9 cellular contexts compared by ENCODE assay signal in the genomic region with DNA sequence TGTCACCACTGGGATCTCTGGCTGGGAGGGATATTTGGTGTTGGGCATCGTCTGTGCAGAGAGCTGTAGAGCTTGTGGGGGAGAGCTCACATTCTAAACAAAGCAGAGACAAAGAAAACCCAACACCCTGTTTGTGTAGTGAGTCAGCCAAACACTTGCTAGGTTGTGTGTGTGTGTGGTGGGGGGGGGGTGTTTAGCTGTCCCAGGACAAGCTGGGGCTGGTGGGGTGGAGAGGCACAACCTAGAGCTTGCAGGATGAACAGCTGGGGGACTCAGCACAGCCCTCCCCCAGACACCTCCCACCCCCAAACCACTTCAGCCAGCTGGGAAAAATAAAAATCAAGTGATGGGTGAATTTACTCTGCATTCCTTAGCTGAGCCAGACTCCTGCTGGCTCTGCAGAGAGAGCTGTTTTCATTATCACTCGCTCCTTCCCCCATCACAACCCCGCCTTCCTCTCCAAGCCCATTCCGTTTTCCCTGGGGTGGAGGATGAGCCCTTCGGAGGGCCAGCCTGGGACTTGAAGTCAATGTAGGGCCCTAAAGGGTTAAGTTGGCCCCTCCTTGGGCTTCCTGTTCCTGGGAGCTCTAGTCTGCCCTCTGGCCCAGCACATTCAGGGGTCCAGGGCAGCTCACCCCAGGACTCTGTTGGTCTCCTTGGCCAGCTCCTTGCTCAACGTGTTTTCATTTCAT. TPM values are rescaled to one million over a fixed set of nuclear protein-coding genes. Genes with fewer than 3 reads are reported as not detected.
DNase-seq lines count a peak whose midpoint lies in the region; TF ChIP-seq lines count a peak whose summit lies in the region.
"Had no signal": no experiment of that assay in that cellular context is flagged by ENCODE, and none has a peak within 500 bp of the region (broad histone marks: within the 10 kb centered on the region; RNA-seq: fewer than 3 reads in every experiment).

No MANE protein-coding gene starts in this region.

- H3K36me3 ChIP-seq in SJCRH30 (no peaks in the 10 kb centered on the region), BE2C (no peaks in the 10 kb centered on the region)
- H3K36me3 ChIP-seq: thoracic aorta had no signal

- TF ChIP-seq CTCF in BE2C (IDR thresholded peaks at IDR 0.05; ENCODE audit: low read depth, low read length) = no peak

- no peaks in the 10 kb centered on the region for H3K9me3 ChIP-seq in SJCRH30 (replicated peaks)
- H3K9me3 ChIP-seq in BE2C = no peaks in the 10 kb centered on the region
- H3K9me3 ChIP-seq: thoracic aorta had no signal

- H3K4me3 ChIP-seq in SJCRH30 = no peak overlapping the region; the same call in 1 of the 2 replicates
- no peak overlapping the region for H3K4me3 ChIP-seq in BE2C (ENCODE audit: low read depth, low read length)
- H3K4me3 ChIP-seq: thoracic aorta had no signal

- peaks cover 23% of the 10 kb centered on the region for H3K4me1 ChIP-seq in SJCRH30
- no peaks in the 10 kb centered on the region for H3K4me1 ChIP-seq in BE2C

- DNase-seq in GM04504 (ENCODE audit: low read depth) (peak; percentile 40), SJCRH30 (peak; percentile 96 to 99), glomerular visceral epithelial cell (ENCODE audit: extremely low spot score) (peak; percentile 87), renal cortical epithelial cell (ENCODE audit: low read depth) (peak; percentile 83), BE2C (no peak), superior temporal gyrus (ENCODE audit: extremely low spot score) (no peak), NCI-H1105 (lab: John Stamatoyannopoulos, UW) (no peak), HUDEP-2 (lab: John Stamatoyannopoulos, UW; ENCODE audit: unreplicated experiment in 76 of 76) (no peak)

- H3K27me3 ChIP-seq in SJCRH30 = no peaks in the 10 kb centered on the region
- H3K27me3 ChIP-seq in BE2C = peaks cover 18% of the 10 kb centered on the region

- peak overlapping the region; percentile 61 for H3K27ac ChIP-seq in SJCRH30
- H3K27ac ChIP-seq: thoracic aorta had no signal

RNA-seq across cellular contexts. Expression of gene OLFML2A, which starts 2.6 kb away (rescaled TPM):
- 11.8 and 13.4 TPM in 2 replicates for total RNA-seq in SJCRH30 (2014; rRNA removed; shearing (Covaris generic))
- 2.1 and 6.6 TPM in 2 replicates for total RNA-seq in renal cortical epithelial cell
- 0.09 TPM for polyA plus RNA-seq in BE2C (2012; ENCODE audit: insufficient read depth, insufficient read length, low read depth)

RNA-seq across cellular contexts. Expression of gene NR6A1, which starts 8.4 kb away (rescaled TPM):
- 5.1 and 6.0 TPM in 2 replicates for total RNA-seq in SJCRH30 (2014; rRNA removed; shearing (Covaris generic))
- 6.0 and 6.1 TPM in 2 replicates for total RNA-seq in renal cortical epithelial cell
- 0.23 TPM for polyA plus RNA-seq in BE2C (2012; ENCODE audit: insufficient read depth, insufficient read length, low read depth)

Comparison
In these comparisons a context has a peak if more than half of its experiments do, and no peak if none do; other contexts are left out.
1. DNase-seq: peak in GM04504 (single experiment), SJCRH30 (2 of 2), glomerular visceral epithelial cell (single experiment) and renal cortical epithelial cell (single experiment); none in BE2C (single experiment), superior temporal gyrus (single experiment), NCI-H1105 (single experiment) and HUDEP-2 (0 of 76).